ENCODE assay signal across 2 cellular contexts in the genomic region with DNA sequence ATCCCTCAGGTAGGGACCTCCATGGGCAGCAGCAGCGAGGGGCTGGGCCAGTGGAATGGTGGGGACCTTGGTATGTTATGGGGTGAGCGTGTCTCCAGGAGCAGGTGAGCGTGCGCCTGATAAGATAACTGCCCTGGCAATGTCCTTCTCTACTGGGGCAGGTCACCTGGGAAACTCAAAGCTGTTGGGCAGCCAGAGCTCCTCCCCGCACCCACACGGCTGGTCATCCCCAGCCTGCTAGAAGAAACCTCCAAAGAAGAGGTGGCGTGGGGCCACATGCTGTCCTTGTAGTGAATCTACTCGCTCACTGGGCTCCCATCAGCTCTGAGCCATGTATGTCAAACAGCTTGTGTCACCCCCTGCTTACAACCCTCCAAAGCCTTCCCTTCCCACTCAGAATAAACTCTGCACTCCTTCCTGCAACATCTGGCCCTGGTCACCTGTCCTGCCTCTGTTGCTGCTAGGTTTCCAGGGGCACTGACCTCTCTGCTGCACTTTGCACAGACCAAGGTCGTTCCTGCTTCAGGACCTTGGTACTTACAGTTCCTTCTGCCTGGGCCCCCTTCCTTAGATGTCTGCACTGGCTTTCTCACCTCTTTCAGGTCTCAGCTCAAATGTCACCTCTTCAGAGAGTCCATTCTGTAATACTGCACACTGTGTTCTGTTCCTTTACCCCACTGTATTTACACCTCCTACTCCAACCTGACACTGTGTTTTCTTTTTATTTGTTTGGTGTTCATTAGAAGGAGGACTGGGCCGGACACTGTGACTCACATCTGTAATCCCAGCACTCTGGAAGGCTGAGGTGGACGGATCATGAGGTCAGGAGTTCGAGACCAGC.
A peak's percentile ranks its signal among the peaks of the same experiment; 100 is the strongest.
TF ChIP-seq lines count a peak whose summit lies in the region.

No MANE protein-coding gene starts in this region.

TF ChIP-seq in HepG2, 621 proteins besides CTCF, POLR2A, EP300 and RAD21 (continues in another document):
- TF ChIP-seq, protein P1, sequence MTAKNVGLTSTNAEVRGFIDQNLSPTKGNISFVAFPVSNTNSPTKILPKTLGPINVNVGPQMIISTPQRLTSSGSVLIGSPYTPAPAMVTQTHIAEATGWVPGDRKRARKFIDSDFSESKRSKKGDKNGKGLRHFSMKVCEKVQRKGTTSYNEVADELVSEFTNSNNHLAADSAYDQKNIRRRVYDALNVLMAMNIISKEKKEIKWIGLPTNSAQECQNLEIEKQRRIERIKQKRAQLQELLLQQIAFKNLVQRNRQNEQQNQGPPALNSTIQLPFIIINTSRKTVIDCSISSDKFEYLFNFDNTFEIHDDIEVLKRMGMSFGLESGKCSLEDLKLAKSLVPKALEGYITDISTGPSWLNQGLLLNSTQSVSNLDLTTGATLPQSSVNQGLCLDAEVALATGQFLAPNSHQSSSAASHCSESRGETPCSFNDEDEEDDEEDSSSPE (CRISPR knock-in tag; IDR thresholded peaks at IDR 0.05): no peak
- no peak for TF ChIP-seq KMT2A (CRISPR knock-in tag; IDR thresholded peaks at IDR 0.05)
- TF ChIP-seq, protein P2, sequence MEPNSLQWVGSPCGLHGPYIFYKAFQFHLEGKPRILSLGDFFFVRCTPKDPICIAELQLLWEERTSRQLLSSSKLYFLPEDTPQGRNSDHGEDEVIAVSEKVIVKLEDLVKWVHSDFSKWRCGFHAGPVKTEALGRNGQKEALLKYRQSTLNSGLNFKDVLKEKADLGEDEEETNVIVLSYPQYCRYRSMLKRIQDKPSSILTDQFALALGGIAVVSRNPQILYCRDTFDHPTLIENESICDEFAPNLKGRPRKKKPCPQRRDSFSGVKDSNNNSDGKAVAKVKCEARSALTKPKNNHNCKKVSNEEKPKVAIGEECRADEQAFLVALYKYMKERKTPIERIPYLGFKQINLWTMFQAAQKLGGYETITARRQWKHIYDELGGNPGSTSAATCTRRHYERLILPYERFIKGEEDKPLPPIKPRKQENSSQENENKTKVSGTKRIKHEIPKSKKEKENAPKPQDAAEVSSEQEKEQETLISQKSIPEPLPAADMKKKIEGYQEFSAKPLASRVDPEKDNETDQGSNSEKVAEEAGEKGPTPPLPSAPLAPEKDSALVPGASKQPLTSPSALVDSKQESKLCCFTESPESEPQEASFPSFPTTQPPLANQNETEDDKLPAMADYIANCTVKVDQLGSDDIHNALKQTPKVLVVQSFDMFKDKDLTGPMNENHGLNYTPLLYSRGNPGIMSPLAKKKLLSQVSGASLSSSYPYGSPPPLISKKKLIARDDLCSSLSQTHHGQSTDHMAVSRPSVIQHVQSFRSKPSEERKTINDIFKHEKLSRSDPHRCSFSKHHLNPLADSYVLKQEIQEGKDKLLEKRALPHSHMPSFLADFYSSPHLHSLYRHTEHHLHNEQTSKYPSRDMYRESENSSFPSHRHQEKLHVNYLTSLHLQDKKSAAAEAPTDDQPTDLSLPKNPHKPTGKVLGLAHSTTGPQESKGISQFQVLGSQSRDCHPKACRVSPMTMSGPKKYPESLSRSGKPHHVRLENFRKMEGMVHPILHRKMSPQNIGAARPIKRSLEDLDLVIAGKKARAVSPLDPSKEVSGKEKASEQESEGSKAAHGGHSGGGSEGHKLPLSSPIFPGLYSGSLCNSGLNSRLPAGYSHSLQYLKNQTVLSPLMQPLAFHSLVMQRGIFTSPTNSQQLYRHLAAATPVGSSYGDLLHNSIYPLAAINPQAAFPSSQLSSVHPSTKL (CRISPR knock-in tag; IDR thresholded peaks at IDR 0.05): no peak
- TF ChIP-seq SRSF9 (IDR thresholded peaks at IDR 0.05; ENCODE audit: borderline replicate concordance, insufficient read depth, low read depth, low read length, poor library complexity, severe bottlenecking): no peak
- TF ChIP-seq NCOA2 (CRISPR knock-in tag; IDR thresholded peaks at IDR 0.05): no peak
- TF ChIP-seq MEF2D (CRISPR knock-in tag; IDR thresholded peaks at IDR 0.05): no peak
- TF ChIP-seq NR2F6 (IDR thresholded peaks at IDR 0.05): no peak
- TF ChIP-seq NR2F6 (CRISPR knock-in tag; IDR thresholded peaks at IDR 0.05): 0 out of 2 replicates have a peak, but pooled peaks have one; percentile 29
- TF ChIP-seq ZSCAN29 (CRISPR knock-in tag; conservative IDR thresholded peaks at IDR 0.05): no peak
- TF ChIP-seq ZNF354B (CRISPR knock-in tag; IDR thresholded peaks at IDR 0.05): no peak
- TF ChIP-seq, protein P3, sequence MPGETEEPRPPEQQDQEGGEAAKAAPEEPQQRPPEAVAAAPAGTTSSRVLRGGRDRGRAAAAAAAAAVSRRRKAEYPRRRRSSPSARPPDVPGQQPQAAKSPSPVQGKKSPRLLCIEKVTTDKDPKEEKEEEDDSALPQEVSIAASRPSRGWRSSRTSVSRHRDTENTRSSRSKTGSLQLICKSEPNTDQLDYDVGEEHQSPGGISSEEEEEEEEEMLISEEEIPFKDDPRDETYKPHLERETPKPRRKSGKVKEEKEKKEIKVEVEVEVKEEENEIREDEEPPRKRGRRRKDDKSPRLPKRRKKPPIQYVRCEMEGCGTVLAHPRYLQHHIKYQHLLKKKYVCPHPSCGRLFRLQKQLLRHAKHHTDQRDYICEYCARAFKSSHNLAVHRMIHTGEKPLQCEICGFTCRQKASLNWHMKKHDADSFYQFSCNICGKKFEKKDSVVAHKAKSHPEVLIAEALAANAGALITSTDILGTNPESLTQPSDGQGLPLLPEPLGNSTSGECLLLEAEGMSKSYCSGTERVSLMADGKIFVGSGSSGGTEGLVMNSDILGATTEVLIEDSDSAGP (CRISPR knock-in tag; IDR thresholded peaks at IDR 0.05; ENCODE audit: borderline replicate concordance): no peak
- TF ChIP-seq, protein P4, sequence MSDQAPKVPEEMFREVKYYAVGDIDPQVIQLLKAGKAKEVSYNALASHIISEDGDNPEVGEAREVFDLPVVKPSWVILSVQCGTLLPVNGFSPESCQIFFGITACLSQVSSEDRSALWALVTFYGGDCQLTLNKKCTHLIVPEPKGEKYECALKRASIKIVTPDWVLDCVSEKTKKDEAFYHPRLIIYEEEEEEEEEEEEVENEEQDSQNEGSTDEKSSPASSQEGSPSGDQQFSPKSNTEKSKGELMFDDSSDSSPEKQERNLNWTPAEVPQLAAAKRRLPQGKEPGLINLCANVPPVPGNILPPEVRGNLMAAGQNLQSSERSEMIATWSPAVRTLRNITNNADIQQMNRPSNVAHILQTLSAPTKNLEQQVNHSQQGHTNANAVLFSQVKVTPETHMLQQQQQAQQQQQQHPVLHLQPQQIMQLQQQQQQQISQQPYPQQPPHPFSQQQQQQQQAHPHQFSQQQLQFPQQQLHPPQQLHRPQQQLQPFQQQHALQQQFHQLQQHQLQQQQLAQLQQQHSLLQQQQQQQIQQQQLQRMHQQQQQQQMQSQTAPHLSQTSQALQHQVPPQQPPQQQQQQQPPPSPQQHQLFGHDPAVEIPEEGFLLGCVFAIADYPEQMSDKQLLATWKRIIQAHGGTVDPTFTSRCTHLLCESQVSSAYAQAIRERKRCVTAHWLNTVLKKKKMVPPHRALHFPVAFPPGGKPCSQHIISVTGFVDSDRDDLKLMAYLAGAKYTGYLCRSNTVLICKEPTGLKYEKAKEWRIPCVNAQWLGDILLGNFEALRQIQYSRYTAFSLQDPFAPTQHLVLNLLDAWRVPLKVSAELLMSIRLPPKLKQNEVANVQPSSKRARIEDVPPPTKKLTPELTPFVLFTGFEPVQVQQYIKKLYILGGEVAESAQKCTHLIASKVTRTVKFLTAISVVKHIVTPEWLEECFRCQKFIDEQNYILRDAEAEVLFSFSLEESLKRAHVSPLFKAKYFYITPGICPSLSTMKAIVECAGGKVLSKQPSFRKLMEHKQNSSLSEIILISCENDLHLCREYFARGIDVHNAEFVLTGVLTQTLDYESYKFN (CRISPR knock-in tag; conservative IDR thresholded peaks at IDR 0.05): 0 out of 2 replicates have a peak, but pooled peaks have one; percentile 28
- TF ChIP-seq ZNF546 (CRISPR knock-in tag; conservative IDR thresholded peaks at IDR 0.05): no peak
- TF ChIP-seq MAFF (IDR thresholded peaks at IDR 0.05; ENCODE audit: low read depth, low read length): no peak
- no peak for TF ChIP-seq MEIS2 (CRISPR knock-in tag; IDR thresholded peaks at IDR 0.05)
- no peak for TF ChIP-seq NAIF1 (CRISPR knock-in tag; IDR thresholded peaks at IDR 0.05; ENCODE audit: borderline replicate concordance)
- TF ChIP-seq ZNF747 (CRISPR knock-in tag; IDR thresholded peaks at IDR 0.05; ENCODE audit: borderline replicate concordance): no peak

TF ChIP-seq in GM12891, 5 proteins besides CTCF, POLR2A, EP300 and RAD21:
- no peak for TF ChIP-seq PAX5 (IDR thresholded peaks at IDR 0.05; ENCODE audit: insufficient read depth, low read length, severe bottlenecking)
- no peak for TF ChIP-seq POU2F2 (IDR thresholded peaks at IDR 0.05; ENCODE audit: low read depth, low read length)
- TF ChIP-seq TAF1 (IDR thresholded peaks at IDR 0.05; ENCODE audit: low read depth, low read length): no peak
- no peak for TF ChIP-seq POLR2AphosphoS5 (IDR thresholded peaks at IDR 0.05; ENCODE audit: low read depth, low read length)
- no peak for TF ChIP-seq SPI1 (IDR thresholded peaks at IDR 0.05; ENCODE audit: low read depth, low read length)
